Comparison of ENCODE assay signal across 1 cellular context in genomic region chr1:195481293-195481692, GRCh38.
TF ChIP-seq lines count a peak whose summit lies in the region.

No MANE protein-coding gene starts in this region.

TF ChIP-seq in GM23338, 12 proteins besides CTCF, POLR2A, EP300 and RAD21 (continued from another document):
- TF ChIP-seq ZNF462 (CRISPR knock-in tag; IDR thresholded peaks at IDR 0.05), result no peak
- no peak for TF ChIP-seq POLR2AphosphoS5 (IDR thresholded peaks at IDR 0.05; ENCODE audit: low read depth)
- no peak for TF ChIP-seq ETS1 (IDR thresholded peaks at IDR 0.05)
- TF ChIP-seq ZNF331 (CRISPR knock-in tag; IDR thresholded peaks at IDR 0.05; ENCODE audit: low read depth), result no peak
- TF ChIP-seq EZH2 (IDR thresholded peaks at IDR 0.05; ENCODE audit: low read depth, unreplicated experiment), result no peak
- no peak for TF ChIP-seq CREB1 (CRISPR knock-in tag; IDR thresholded peaks at IDR 0.05; ENCODE audit: low read depth)
- no peak for TF ChIP-seq EZH2phosphoT487 (IDR thresholded peaks at IDR 0.05; ENCODE audit: unreplicated experiment)
